In the genomic region with DNA sequence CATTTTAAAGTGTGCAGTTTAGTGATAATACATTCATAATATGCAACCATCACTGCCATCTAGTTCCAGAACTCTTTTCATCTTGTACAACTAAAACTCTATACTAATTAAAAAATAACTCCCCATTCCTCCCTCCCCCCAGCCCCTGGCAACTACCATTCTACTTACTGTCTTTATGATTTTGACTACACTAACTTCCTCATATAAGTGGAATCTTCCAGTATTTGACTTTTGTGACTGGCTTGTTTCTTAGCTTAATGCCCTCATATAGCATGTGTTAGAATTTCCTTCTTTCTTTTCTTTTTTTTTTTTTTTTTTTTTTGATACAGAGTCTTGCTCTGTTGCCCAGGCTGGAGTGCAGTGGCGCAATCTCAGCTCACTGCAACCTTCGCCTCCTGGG, we compare ENCODE assay signal across 12 cellular contexts. TPM values are rescaled to one million over a fixed set of nuclear protein-coding genes. Genes with fewer than 3 reads are reported as not detected.
DNase-seq lines count a peak whose midpoint lies in the region; ATAC-seq, FAIRE-seq and TF ChIP-seq lines count a peak whose summit lies in the region.
"Had no signal": no experiment of that assay in that cellular context is flagged by ENCODE, and none has a peak within 500 bp of the region (broad histone marks: within the 10 kb centered on the region; RNA-seq: fewer than 3 reads in every experiment).

No MANE protein-coding gene starts in this region.

- in situ Hi-C loops in GM12878 (cut with MboI) = loop anchor here (10.0 to 25.0 kb wide), 3 partner anchors 519 to 1194 kb away; a partner anchor contains a TSS

- TF ChIP-seq EP300 in GM12878 (IDR thresholded peaks at IDR 0.05; ENCODE audit: borderline replicate concordance in 1 of 2, control insufficient read depth in 1 of 2, low read depth in 2 of 2, low read length in 2 of 2) = no peak

- no peak for FAIRE-seq in GM12878 (lab: Jason Lieb, UNC)

- POLR2A ChIA-PET in activated CD4-positive, alpha-beta T cell treated with anti-CD3 and anti-CD28 coated beads, Interleukin-2, amount 10 ng/mL, durations not matched to agents 7 days and 5 days (lab: Charles Lee) = no interaction called here
- POLR2A ChIA-PET in GM12878 (lab: Charles Lee) = no interaction called here

- H3K9me3 ChIP-seq in GM12878 (replicated peaks; ENCODE audit: control insufficient read depth, insufficient read depth, low read length) (no peaks in the 10 kb centered on the region; the same call in 2 of the 3 replicates), osteoblast (ENCODE audit: low read depth, low read length) (no peaks in the 10 kb centered on the region), colonic mucosa (no peaks in the 10 kb centered on the region)
- H3K9me3 ChIP-seq: SJCRH30 had no signal

- 100% methylated on average over 2 of the region's 2 CpGs for WGBS in GM12878 (ENCODE audit: insufficient coverage, insufficient replicate concordance, low lambda C conversion rate, missing lambda C conversion rate)

- TF ChIP-seq RAD21 in GM12878 (IDR thresholded peaks at IDR 0.05; ENCODE audit: insufficient read depth, low read depth, low read length) = no peak

- RAD21 ChIA-PET in GM12878 (lab: Charles Lee; ENCODE audit: unreplicated experiment) = interaction anchor here (0.7 to 1.0 kb wide), 3 partner anchors 63 to 215 kb away, joined by 3 to 4 read pairs (median 4); no protein-coding TSS in a partner anchor

- no peak for TF ChIP-seq CTCF in LNCaP clone FGC (IDR thresholded peaks at IDR 0.05; ENCODE audit: control insufficient read depth, extremely low read depth, insufficient read depth)
- TF ChIP-seq CTCF in GM12878 (IDR thresholded peaks at IDR 0.05 in 2 of 3, conservative IDR thresholded peaks at IDR 0.05 in 1 of 3; ENCODE audit: control insufficient read depth in 2 of 3, extremely low read depth in 1 of 3, insufficient read depth in 1 of 3, low read depth in 3 of 3, low read length in 3 of 3) = no peak
- TF ChIP-seq CTCF in osteoblast (IDR thresholded peaks at IDR 0.05; ENCODE audit: extremely low read depth, low read depth, low read length) = no peak
- TF ChIP-seq CTCF in colonic mucosa (IDR thresholded peaks at IDR 0.05) = no peak

- TF ChIP-seq POLR2A in GM12878 (IDR thresholded peaks at IDR 0.05; ENCODE audit: low read depth, low read length) = no peak

- intact Hi-C loops in GM12878 (cut with micrococcal nuclease; ENCODE audit: unreplicated experiment) (loop anchor here (2.0 to 5.0 kb wide), 3 partner anchors 149 to 634 kb away; a partner anchor contains a TSS), colonic mucosa (cut with DNase I) (loop anchor here (10.0 kb wide), 1 partner anchor 157 kb away; no protein-coding TSS in a partner anchor)

- H4K20me1 ChIP-seq in GM12878 (ENCODE audit: control insufficient read depth, insufficient read depth) (no peaks in the 10 kb centered on the region), osteoblast (ENCODE audit: insufficient read depth, low read length) (no peaks in the 10 kb centered on the region)

- peaks cover 52% of the 10 kb centered on the region for H3K4me1 Mint-ChIP-seq in activated CD4-positive, alpha-beta T cell treated with anti-CD3 and anti-CD28 coated beads, Interleukin-2, amount 10 ng/mL, durations not matched to agents 7 days and 5 days

- H3K36me3 Mint-ChIP-seq in activated CD4-positive, alpha-beta T cell treated with anti-CD3 and anti-CD28 coated beads, Interleukin-2, amount 10 ng/mL, durations not matched to agents 7 days and 5 days (ENCODE audit: low read depth) = peaks cover 5% of the 10 kb centered on the region

- H3K9me3 Mint-ChIP-seq in activated CD4-positive, alpha-beta T cell treated with anti-CD3 and anti-CD28 coated beads, Interleukin-2, amount 10 ng/mL, durations not matched to agents 7 days and 5 days = peaks cover 3% of the 10 kb centered on the region

- peak overlapping the region; percentile 70; the same call in 1 of the 2 replicates for H3K4me3 ChIP-seq in LNCaP clone FGC (ENCODE audit: low read depth, low read length)
- H3K4me3 ChIP-seq in GM12878 = no peak overlapping the region
- H3K4me3 ChIP-seq in osteoblast (ENCODE audit: insufficient read depth, low read length) = no peak overlapping the region
- H3K4me3 ChIP-seq in colonic mucosa = no peak overlapping the region

- no peak overlapping the region for H3K9ac ChIP-seq in GM12878 (ENCODE audit: control insufficient read depth, insufficient read depth, low read length)
- H3K9ac ChIP-seq in colonic mucosa (ENCODE audit: low read depth in 2 of 2, low read length in 2 of 2) = no peak overlapping the region

- no peak for DNase-seq in activated CD4-positive, alpha-beta T cell treated with anti-CD3 and anti-CD28 coated beads, Interleukin-2, amount 10 ng/mL, durations not matched to agents 7 days and 5 days
- DNase-seq in activated CD4-positive, alpha-beta T cell treated with anti-CD3 and anti-CD28 coated beads for 4 hours = no peak
- DNase-seq in LNCaP clone FGC (ENCODE audit: low read depth) (no peak), GM12878 (ENCODE audit: low read depth, low spot score) (no peak), osteoblast (ENCODE audit: insufficient read length, low spot score, missing footprints) (no peak), colonic mucosa (no peak), dedifferentiated amniotic fluid mesenchymal stem cell (ENCODE audit: extremely low spot score) (no peak), GM19240 (ENCODE audit: insufficient read length, low spot score) (no peak)
- DNase-seq: activated CD4-positive, alpha-beta T cell treated with anti-CD3 and anti-CD28 coated beads, Interleukin-2, amount 50 U/mL, for 48 hours; NCI-H2171 treated with DMSO at 0.1 percent for 48 hours; SJCRH30; stimulated activated naive CD4-positive, alpha-beta T cell treated with Interleukin-2 at 50 U/mL for 16 hours had no signal

- H3K4me2 ChIP-seq in GM12878 (ENCODE audit: control insufficient read depth, insufficient read depth) (peak overlapping the region; percentile 74), osteoblast (ENCODE audit: insufficient read depth, low read length) (peak overlapping the region; percentile 93)

- H3K4me3 Mint-ChIP-seq in activated CD4-positive, alpha-beta T cell treated with anti-CD3 and anti-CD28 coated beads, Interleukin-2, amount 10 ng/mL, durations not matched to agents 7 days and 5 days = peak overlapping the region; percentile 98

- H3K27me3 Mint-ChIP-seq in activated CD4-positive, alpha-beta T cell treated with anti-CD3 and anti-CD28 coated beads, Interleukin-2, amount 10 ng/mL, durations not matched to agents 7 days and 5 days = no peaks in the 10 kb centered on the region

- SMC1A ChIA-PET in GM12878 (lab: Charles Lee; ENCODE audit: uncharacterized antibody, unreplicated experiment) = interaction anchor here (0.6 to 4.4 kb wide), 5 partner anchors 12 to 216 kb away, joined by 3 to 60 read pairs (median 4); a partner anchor contains a TSS

- BruUV-seq in GM12878 (replicated peaks; lab: Mats Ljungman, UMichigan) = no TSS peak

- CTCF ChIA-PET in activated CD4-positive, alpha-beta T cell treated with anti-CD3 and anti-CD28 coated beads, Interleukin-2, amount 10 ng/mL, durations not matched to agents 7 days and 5 days (lab: Charles Lee) = interaction anchor here (0.6 to 1.0 kb wide), 5 partner anchors 12 to 633 kb away, joined by 3 to 4 read pairs (median 3); no protein-coding TSS in a partner anchor
- CTCF ChIA-PET in GM12878 (lab: Yijun Ruan, JAX) = interaction anchor here (3.3 to 5.6 kb wide), 2 partner anchors 126 to 215 kb away, joined by 28 to 98 read pairs; no protein-coding TSS in a partner anchor

- H3K27me3 ChIP-seq in GM12878 (replicated peaks in 1 of 2; ENCODE audit: control insufficient read depth in 2 of 2, insufficient read depth in 2 of 2, low read length in 1 of 2) = no peaks in the 10 kb centered on the region
- no peaks in the 10 kb centered on the region for H3K27me3 ChIP-seq in osteoblast (ENCODE audit: insufficient read depth, low read length)
- H3K27me3 ChIP-seq in colonic mucosa = no peaks in the 10 kb centered on the region
- H3K27me3 ChIP-seq: SJCRH30 had no signal

- H3K36me3 ChIP-seq in GM12878 (ENCODE audit: control insufficient read depth in 2 of 2, insufficient read depth in 2 of 2, low read length in 1 of 2) (no peaks in the 10 kb centered on the region), osteoblast (ENCODE audit: insufficient read depth, low read length) (no peaks in the 10 kb centered on the region), colonic mucosa (no peaks in the 10 kb centered on the region)

- H3K79me2 ChIP-seq in GM12878 (ENCODE audit: control insufficient read depth, insufficient read depth, low read length) (peaks cover 29% of the 10 kb centered on the region), osteoblast (ENCODE audit: insufficient read depth, low read length) (peaks cover 37% of the 10 kb centered on the region)

- no peak overlapping the region for H2AFZ ChIP-seq in GM12878 (ENCODE audit: control insufficient read depth, low read depth, low read length)
- no peak overlapping the region for H2AFZ ChIP-seq in osteoblast (ENCODE audit: low read length)

- H3K4me1 ChIP-seq in GM12878 (ENCODE audit: control insufficient read depth, insufficient read depth, low read length) (peaks cover 7% of the 10 kb centered on the region), osteoblast (ENCODE audit: insufficient read depth, low read length) (peaks cover 32% of the 10 kb centered on the region), colonic mucosa (peaks cover 10% of the 10 kb centered on the region)
- H3K4me1 ChIP-seq: SJCRH30 had no signal

- ATAC-seq in GM12878 = no peak

- H3K27ac Mint-ChIP-seq in activated CD4-positive, alpha-beta T cell treated with anti-CD3 and anti-CD28 coated beads, Interleukin-2, amount 10 ng/mL, durations not matched to agents 7 days and 5 days = peak overlapping the region; percentile 31

- no peak overlapping the region for H3K27ac ChIP-seq in GM12878 (ENCODE audit: control insufficient read depth, insufficient read depth)
- H3K27ac ChIP-seq in osteoblast (ENCODE audit: low read depth, low read length) = no peak overlapping the region
- H3K27ac ChIP-seq in colonic mucosa = no peak overlapping the region

RNA-seq across cellular contexts. Expression of a gene that starts 1.4 kb away (rescaled TPM):
- total RNA-seq in activated CD4-positive, alpha-beta T cell treated with anti-CD3 and anti-CD28 coated beads, Interleukin-2, amount 10 ng/mL, durations not matched to agents 7 days and 5 days = 10 to 100 TPM; 41.6 to 43.5 TPM
- 92.2 and 102 TPM in 2 replicates for total RNA-seq in GM12878 (2013; cell fraction: nucleolus; rRNA removed)
- 23.5 and 32.9 TPM in 2 replicates for total RNA-seq in GM12878 (2014; rRNA removed)
- 38.0 and 41.3 TPM in 2 replicates for total RNA-seq in GM12878 (2014; rRNA removed; fragmentation: Illumina TruSeq; extraction: Trizol)
- 28.1 and 28.5 TPM in 2 replicates for total RNA-seq in GM12878 (2021)
- 14.0 TPM for polyA plus RNA-seq in GM12878 (2011; ENCODE audit: low read depth)
- polyA plus RNA-seq in GM12878 (2011; rRNA removed) = 25.6 and 33.0 TPM in 2 replicates
- 16.6 and 20.9 TPM in 2 replicates for polyA plus RNA-seq in GM12878 (2011; cell fraction: cytosol; rRNA removed)
- polyA plus RNA-seq in GM12878 (2011; cell fraction: nucleus; rRNA removed) = 23.2 and 30.1 TPM in 2 replicates
- 12.9 and 14.3 TPM in 2 replicates for polyA plus RNA-seq in GM12878 (2012)
- 43.6 and 58.2 TPM in 2 replicates for polyA plus RNA-seq in GM12878 (2014; fragmentation: Illumina TruSeq; extraction: Trizol)
- polyA plus RNA-seq in GM12878 (2014; fragmentation: Nextera tagmentation; extraction: Ambion mirVana) = 10 to 100 TPM; 20.3 to 30.4 TPM
- polyA plus RNA-seq in GM12878 (2014; rRNA removed) = 32.7 and 37.4 TPM in 2 replicates
- polyA plus RNA-seq in GM12878 (2016; fragmentation: Nextera tagmentation; extraction: Ambion mirVana) = 10 to 100 TPM; 46.4 to 49.6 TPM
- polyA minus RNA-seq in GM12878 (2011; rRNA and poly(A)+ RNA removed) = 23.3 and 24.4 TPM in 2 replicates
- polyA minus RNA-seq in GM12878 (2011; cell fraction: cytosol; rRNA and poly(A)+ RNA removed) = 9.9 and 10.2 TPM in 2 replicates
- 16.2 and 21.8 TPM in 2 replicates for polyA minus RNA-seq in GM12878 (2011; cell fraction: nucleus; rRNA and poly(A)+ RNA removed)
- 20.6 and 23.9 TPM in 2 replicates for total RNA-seq in osteoblast
- 10 to 100 TPM; 39.4 to 51.5 TPM for total RNA-seq in colonic mucosa

RNA-seq across cellular contexts. Expression of a gene that starts 25.4 kb away (rescaled TPM):
- total RNA-seq in activated CD4-positive, alpha-beta T cell treated with anti-CD3 and anti-CD28 coated beads, Interleukin-2, amount 10 ng/mL, durations not matched to agents 7 days and 5 days = 10 to 100 TPM; 37.0 to 39.5 TPM
- 38.0 and 39.4 TPM in 2 replicates for total RNA-seq in GM12878 (2013; cell fraction: nucleolus; rRNA removed)
- 28.4 and 36.9 TPM in 2 replicates for total RNA-seq in GM12878 (2014; rRNA removed)
- total RNA-seq in GM12878 (2014; rRNA removed; fragmentation: Illumina TruSeq; extraction: Trizol) = 27.8 and 28.2 TPM in 2 replicates
- 27.8 and 28.4 TPM in 2 replicates for total RNA-seq in GM12878 (2021)
- polyA plus RNA-seq in GM12878 (2011; ENCODE audit: low read depth) = 5.5 TPM
- 67.3 and 69.8 TPM in 2 replicates for polyA plus RNA-seq in GM12878 (2011; rRNA removed)
- 30.1 and 45.4 TPM in 2 replicates for polyA plus RNA-seq in GM12878 (2011; cell fraction: cytosol; rRNA removed)
- polyA plus RNA-seq in GM12878 (2011; cell fraction: nucleus; rRNA removed) = 18.0 and 19.5 TPM in 2 replicates
- polyA plus RNA-seq in GM12878 (2012) = 25.2 and 31.2 TPM in 2 replicates
- polyA plus RNA-seq in GM12878 (2014; fragmentation: Illumina TruSeq; extraction: Trizol) = 23.2 and 27.1 TPM in 2 replicates
- 100 to 1,000 TPM; 134 to 173 TPM for polyA plus RNA-seq in GM12878 (2014; fragmentation: Nextera tagmentation; extraction: Ambion mirVana)
- 27.6 and 33.1 TPM in 2 replicates for polyA plus RNA-seq in GM12878 (2014; rRNA removed)
- 10 to 100 TPM; 87.2 to 87.8 TPM for polyA plus RNA-seq in GM12878 (2016; fragmentation: Nextera tagmentation; extraction: Ambion mirVana)
- polyA minus RNA-seq in GM12878 (2011; rRNA and poly(A)+ RNA removed) = 30.2 and 55.3 TPM in 2 replicates
- polyA minus RNA-seq in GM12878 (2011; cell fraction: cytosol; rRNA and poly(A)+ RNA removed) = 7.4 and 12.4 TPM in 2 replicates
- polyA minus RNA-seq in GM12878 (2011; cell fraction: nucleus; rRNA and poly(A)+ RNA removed) = 16.7 and 23.3 TPM in 2 replicates
- 36.2 and 46.3 TPM in 2 replicates for total RNA-seq in osteoblast
- 10 to 100 TPM; 53.0 to 80.6 TPM for total RNA-seq in colonic mucosa
